Comparison of ENCODE assay signal across 15 cellular contexts in genomic region chr12:93788853-93789252, GRCh38.
"Had no signal": no experiment of that assay in that cellular context is flagged by ENCODE, and none has a peak within 500 bp of the region (broad histone marks: within the 10 kb centered on the region; RNA-seq: fewer than 3 reads in every experiment).

No MANE protein-coding gene starts in this region.

- H3K36me3 ChIP-seq: SJCRH30, spleen, suprapubic skin, upper lobe of left lung had no signal

- H3K27ac Mint-ChIP-seq: stimulated activated naive B cell treated with anti-CD40 and anti-IgM and Interleukin-4, amounts not matched to agents 10 μg/mL and 1 μg/mL and 100 μg/mL, for 72 hours had no signal

- H3K27ac ChIP-seq: SJCRH30, spleen, suprapubic skin, upper lobe of left lung, VCaP had no signal

- DNase-seq: activated T-cell treated with anti-CD3 and anti-CD28 coated beads, Interleukin-2, amount 50 U/mL, for 1 hour; anterior cingulate cortex; glutamatergic neuron; immature natural killer cell; naive thymus-derived CD4-positive, alpha-beta T cell; occipital lobe; SJCRH30; spleen; stimulated activated CD4-positive, alpha-beta T cell treated with anti-CD3 and anti-CD28 coated beads, Interleukin-1b, Interleukin-23, amount 100 ng/mL, for 48 hours; stimulated activated naive B cell treated with anti-CD40 and anti-IgM and Interleukin-4, amounts not matched to agents 10 μg/mL and 1 μg/mL and 100 μg/mL, for 72 hours; upper lobe of left lung had no signal

- H3K9me3 ChIP-seq: SJCRH30, spleen, suprapubic skin, upper lobe of left lung had no signal

- H3K4me3 Mint-ChIP-seq: stimulated activated naive B cell treated with anti-CD40 and anti-IgM and Interleukin-4, amounts not matched to agents 10 μg/mL and 1 μg/mL and 100 μg/mL, for 72 hours had no signal

- H3K27me3 ChIP-seq: SJCRH30, spleen, suprapubic skin, upper lobe of left lung had no signal

- H3K4me3 ChIP-seq: lung, SJCRH30, spleen, suprapubic skin, upper lobe of left lung had no signal

- H3K9me3 Mint-ChIP-seq: immature natural killer cell had no signal

- ATAC-seq: naive thymus-derived CD4-positive, alpha-beta T cell; sciatic nerve; stimulated activated naive B cell treated with anti-CD40 and anti-IgM and Interleukin-4, amounts not matched to agents 10 μg/mL and 1 μg/mL and 100 μg/mL, for 72 hours had no signal

- H3K27me3 Mint-ChIP-seq: naive thymus-derived CD4-positive, alpha-beta T cell; stimulated activated naive B cell treated with anti-CD40 and anti-IgM and Interleukin-4, amounts not matched to agents 10 μg/mL and 1 μg/mL and 100 μg/mL, for 72 hours had no signal
